ENCODE assay signal across 26 cellular contexts in the genomic region with DNA sequence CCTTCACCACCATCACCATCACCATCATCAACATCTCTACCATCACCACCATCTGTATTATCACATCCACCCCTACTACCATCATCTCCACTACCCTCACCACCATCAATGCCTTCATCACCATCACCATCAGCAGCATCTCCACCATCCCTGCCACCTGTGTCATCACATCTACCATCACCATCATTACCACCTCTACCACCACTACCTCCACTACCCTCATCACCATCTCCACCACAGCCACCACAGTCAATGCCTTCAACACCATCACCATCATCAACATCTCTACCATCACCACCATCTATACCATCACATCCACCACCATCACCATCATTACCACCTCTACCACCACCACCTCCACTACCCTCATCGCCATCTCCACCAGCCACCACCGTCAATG.
"Had no signal": no experiment of that assay in that cellular context is flagged by ENCODE, and none has a peak within 500 bp of the region (broad histone marks: within the 10 kb centered on the region; RNA-seq: fewer than 3 reads in every experiment).

No MANE protein-coding gene starts in this region.

- H3K4me3 Mint-ChIP-seq: mesothelial cell of epicardium; naive B cell; natural killer cell; nephron progenitor cell; neural progenitor cell; stimulated activated naive B cell treated with anti-CD40 and anti-IgM and Interleukin-4, amounts not matched to agents 10 μg/mL and 1 μg/mL and 100 μg/mL, for 72 hours had no signal

- H3K36me3 ChIP-seq: left ventricle myocardium inferior, neural progenitor cell, ovary, right atrium auricular region, stomach, thyroid gland, transverse colon, upper lobe of right lung, uterus had no signal

- H3K27ac Mint-ChIP-seq: mesothelial cell of epicardium; nephron progenitor cell; neural progenitor cell; progenitor cell of endocrine pancreas; stimulated activated naive B cell treated with anti-CD40 and anti-IgM and Interleukin-4, amounts not matched to agents 10 μg/mL and 1 μg/mL and 100 μg/mL, for 72 hours had no signal

- H3K4me3 ChIP-seq: hepatocyte, left ventricle myocardium inferior, lung, neural progenitor cell, ovary, right atrium auricular region, skin epidermis, stomach, testis, thyroid gland, transverse colon, upper lobe of right lung, uterus had no signal

- H3K4me1 ChIP-seq: testis had no signal

- H3K79me2 ChIP-seq: hepatocyte had no signal

- H3K27me3 ChIP-seq: hepatocyte, neural progenitor cell, ovary, right atrium auricular region, testis, thyroid gland, uterus had no signal

- H3K4me2 ChIP-seq: hepatocyte, neural progenitor cell had no signal

- H3K9ac ChIP-seq: neural progenitor cell had no signal

- H3K27ac ChIP-seq: hepatocyte, left ventricle myocardium inferior, neural progenitor cell, ovary, right atrium auricular region, skin epidermis, stomach, testis, thyroid gland, transverse colon, upper lobe of right lung, uterus had no signal

- H3K36me3 Mint-ChIP-seq: mesothelial cell of epicardium, naive B cell, natural killer cell, neural progenitor cell had no signal

- H3K9me3 ChIP-seq: left ventricle myocardium inferior, ovary, right atrium auricular region, stomach, testis, thyroid gland, transverse colon, upper lobe of right lung, uterus had no signal

- DNase-seq: islet precursor cell; left ventricle myocardium inferior; mesendoderm; naive B cell; natural killer cell; nephron progenitor cell; ovary; stimulated activated CD4-positive, alpha-beta T cell treated with anti-CD3 and anti-CD28 coated beads, Interleukin-12 subunit alpha, Interleukin-12 subunit beta, amount 100 ng/mL, for 4 hours; stimulated activated CD4-positive, alpha-beta T cell treated with anti-CD3 and anti-CD28 coated beads, Interleukin-15, amount 100 ng/mL, for 24 hours; stimulated activated CD4-positive, alpha-beta T cell treated with anti-CD3 and anti-CD28 coated beads, Interleukin-2, amount 100 ng/mL, for 24 hours; stimulated activated CD4-positive, alpha-beta T cell treated with anti-CD3 and anti-CD28 coated beads, Interleukin-4, amount 100 ng/mL, for 1 hour; stimulated activated naive B cell treated with anti-CD40 and anti-IgM and Interleukin-4, amounts not matched to agents 10 μg/mL and 1 μg/mL and 100 μg/mL, for 72 hours; stimulated activated naive CD8-positive, alpha-beta T cell treated with anti-CD3 and anti-CD28 coated beads, Interleukin-15, Interleukin-2, amounts not matched to agents 100 U/mL and 50 U/mL, for 24 hours; stomach; testis; thyroid gland; transverse colon; upper lobe of right lung; uterus had no signal

- H2AFZ ChIP-seq: hepatocyte, neural progenitor cell had no signal
